Comparison of ENCODE assay signal across 11 cellular contexts in genomic region chr14:105060751-105061427, GRCh38. TPM values are rescaled to one million over a fixed set of nuclear protein-coding genes. Genes with fewer than 3 reads are reported as not detected.
DNase-seq lines count a peak whose midpoint lies in the region; ATAC-seq, FAIRE-seq and TF ChIP-seq lines count a peak whose summit lies in the region.
"Had no signal": no experiment of that assay in that cellular context is flagged by ENCODE, and none has a peak within 500 bp of the region (broad histone marks: within the 10 kb centered on the region; RNA-seq: fewer than 3 reads in every experiment).

No MANE protein-coding gene starts in this region.

- H4K5ac ChIP-seq in mesendoderm (ENCODE audit: low read length) = no peak overlapping the region

- H3K27ac Mint-ChIP-seq in IgD-negative memory B cell = peak overlapping the region; percentile 92 to 97 (median 97)
- peak overlapping the region; percentile 94 for H3K27ac Mint-ChIP-seq in activated T-cell treated with anti-CD3 and anti-CD28 coated beads, Interleukin-2, amount 50 U/mL, for 24 hours

- no peaks in the 10 kb centered on the region for H3K79me2 ChIP-seq in mesendoderm (ENCODE audit: control insufficient read depth, insufficient read depth, low read length)

- no peaks in the 10 kb centered on the region for H3K9me3 ChIP-seq in right cardiac atrium (ENCODE audit: control insufficient read depth, low read length)

- DNase-seq in activated T-cell treated with anti-CD3 and anti-CD28 coated beads, Interleukin-2, amount 50 U/mL, for 24 hours = peak; percentile 73
- DNase-seq in right cardiac atrium (peak in 2 of 3 donors; percentile 75 to 77), mesendoderm (no peak), NCI-H2171 (lab: John Stamatoyannopoulos, UW) (no peak), H54 (ENCODE audit: insufficient read length, low spot score) (no peak)
- peak; percentile 70 for DNase-seq in stimulated activated naive CD8-positive, alpha-beta T cell treated with anti-CD3 and anti-CD28 coated beads, Interleukin-15, Interleukin-2, amounts not matched to agents 100 U/mL and 50 U/mL, for 24 hours

- no peak for TF ChIP-seq POLR2A in H54 (IDR thresholded peaks at IDR 0.05; ENCODE audit: low read depth, low read length)

- ATAC-seq in right cardiac atrium (peak; percentile 5 to 22), GM19397 (IDR thresholded peaks at IDR 0.05; ENCODE audit: unreplicated experiment) (no peak)
- no peak for ATAC-seq in stimulated activated naive CD8-positive, alpha-beta T cell treated with anti-CD3 and anti-CD28 coated beads, Interleukin-15, Interleukin-2, amounts not matched to agents 100 U/mL and 50 U/mL, for 24 hours
- ATAC-seq: HCT116 had no signal

- H3K9ac ChIP-seq in mesendoderm (ENCODE audit: low read length) = no peak overlapping the region

- intact Hi-C loops in right cardiac atrium (cut with DNase I) = no loop called here

- H3K27me3 ChIP-seq in right cardiac atrium (ENCODE audit: control insufficient read depth, insufficient read depth) = no peaks in the 10 kb centered on the region
- H3K27me3 ChIP-seq in mesendoderm (ENCODE audit: insufficient read depth, low read length, poor library complexity) = peaks cover 6% of the 10 kb centered on the region

- no peak overlapping the region for H2BK120ac ChIP-seq in mesendoderm (ENCODE audit: low read depth, low read length)

- no peak overlapping the region for H3K23ac ChIP-seq in mesendoderm (ENCODE audit: low read length)

- no peak overlapping the region for H3K18ac ChIP-seq in mesendoderm (ENCODE audit: low read length)

- no peak overlapping the region for H3K4me2 ChIP-seq in mesendoderm (ENCODE audit: low read length)

- no peak overlapping the region for H2BK5ac ChIP-seq in mesendoderm (ENCODE audit: low read length)

- H3K4me1 ChIP-seq in right cardiac atrium (ENCODE audit: control insufficient read depth, insufficient read depth, low read length) (peaks cover 8% of the 10 kb centered on the region), mesendoderm (ENCODE audit: control insufficient read depth, low read depth, low read length) (no peaks in the 10 kb centered on the region)

- 53% methylated on average over 30 of the region's 30 CpGs for WGBS in right cardiac atrium
- no CpG with 5 or more reads among the region's 30 CpGs for WGBS in mesendoderm (ENCODE audit: extremely low coverage, insufficient coverage, low lambda C conversion rate)

- H3K9me3 Mint-ChIP-seq in IgD-negative memory B cell = no peaks in the 10 kb centered on the region
- no peaks in the 10 kb centered on the region for H3K9me3 Mint-ChIP-seq in activated T-cell treated with anti-CD3 and anti-CD28 coated beads, Interleukin-2, amount 50 U/mL, for 24 hours

- H4K8ac ChIP-seq in mesendoderm (ENCODE audit: low read depth, low read length) = no peak overlapping the region

- H3K56ac ChIP-seq in mesendoderm (ENCODE audit: low read length) = no peak overlapping the region

- H3K36me3 ChIP-seq in mesendoderm (ENCODE audit: control insufficient read depth, insufficient read depth, low read length) = no peaks in the 10 kb centered on the region

- H3K4me3 Mint-ChIP-seq in IgD-negative memory B cell = peak overlapping the region; percentile 90 to 99 (median 95)
- H3K4me3 Mint-ChIP-seq in activated T-cell treated with anti-CD3 and anti-CD28 coated beads, Interleukin-2, amount 50 U/mL, for 24 hours = peak overlapping the region; percentile 90

- H3K79me1 ChIP-seq in mesendoderm (ENCODE audit: low read length) = no peaks in the 10 kb centered on the region

- H2BK15ac ChIP-seq in mesendoderm (replicated peaks; ENCODE audit: low read depth) = no peak overlapping the region

- peaks cover 28 to 37% (median 32%) of the 10 kb centered on the region in 3 donors for H3K4me1 Mint-ChIP-seq in IgD-negative memory B cell
- H3K4me1 Mint-ChIP-seq in activated T-cell treated with anti-CD3 and anti-CD28 coated beads, Interleukin-2, amount 50 U/mL, for 24 hours (ENCODE audit: low read depth) = peaks cover 72% of the 10 kb centered on the region

- peak overlapping the region; percentile 30 for H3K27ac ChIP-seq in right cardiac atrium (ENCODE audit: low read length)
- H3K27ac ChIP-seq in mesendoderm (ENCODE audit: low read depth, low read length) = no peak overlapping the region
- H3K27ac ChIP-seq: SK-N-MC had no signal

- H3K4me3 ChIP-seq in right cardiac atrium (ENCODE audit: low read length) (no peak overlapping the region), mesendoderm (ENCODE audit: low read length) (no peak overlapping the region)
- H3K4me3 ChIP-seq: SK-N-MC had no signal

- peaks cover 3% of the 10 kb centered on the region for H3K36me3 Mint-ChIP-seq in IgD-negative memory B cell
- H3K36me3 Mint-ChIP-seq in activated T-cell treated with anti-CD3 and anti-CD28 coated beads, Interleukin-2, amount 50 U/mL, for 24 hours (ENCODE audit: low read depth) = peaks cover 64% of the 10 kb centered on the region

- H2AK5ac ChIP-seq in mesendoderm (ENCODE audit: low read length) = no peak overlapping the region

- H3K4ac ChIP-seq in mesendoderm (ENCODE audit: low read depth, low read length) = no peak overlapping the region

- no peaks in the 10 kb centered on the region for H3K27me3 Mint-ChIP-seq in IgD-negative memory B cell
- H3K27me3 Mint-ChIP-seq in activated T-cell treated with anti-CD3 and anti-CD28 coated beads, Interleukin-2, amount 50 U/mL, for 24 hours = no peaks in the 10 kb centered on the region

- FAIRE-seq in H54 (lab: Jason Lieb, UNC) = no peak

RNA-seq across cellular contexts. Expression of gene GPR132, which starts 4.3 kb away (rescaled TPM):
- polyA plus RNA-seq in IgD-negative memory B cell (37.2 TPM), right cardiac atrium (0.32 TPM)
- under 1 TPM; 0.62 to 0.80 (median 0.73) TPM for total RNA-seq in right cardiac atrium
- not detected for polyA plus RNA-seq in mesendoderm (2013, experiment 1 of 2)
- polyA plus RNA-seq in mesendoderm (2013, experiment 2 of 2) = not detected
- polyA plus RNA-seq: fibroblast of lung had no signal

RNA-seq across cellular contexts. Expression of gene CDCA4, which starts 40.0 kb away (rescaled TPM):
- 11.4 TPM for polyA plus RNA-seq in IgD-negative memory B cell
- total RNA-seq in right cardiac atrium = 1 to 10 TPM; 2.9 to 3.9 (median 3.3) TPM
- 2.5 TPM for polyA plus RNA-seq in right cardiac atrium
- 41.6 TPM for polyA plus RNA-seq in mesendoderm (2013, experiment 1 of 2)
- 41.5 TPM for polyA plus RNA-seq in mesendoderm (2013, experiment 2 of 2)

Comparison
In these comparisons a context has a peak if more than half of its experiments do, and no peak if none do; other contexts are left out.
1. DNase-seq: peak in activated T-cell treated with anti-CD3 and anti-CD28 coated beads, Interleukin-2, amount 50 U/mL, for 24 hours (single experiment), right cardiac atrium (2 of 3) and stimulated activated naive CD8-positive, alpha-beta T cell treated with anti-CD3 and anti-CD28 coated beads, Interleukin-15, Interleukin-2, amounts not matched to agents 100 U/mL and 50 U/mL, for 24 hours (single experiment); none in mesendoderm (single experiment), NCI-H2171 (single experiment) and H54 (single experiment).
2. ATAC-seq: peak in right cardiac atrium (2 of 2); none in stimulated activated naive CD8-positive, alpha-beta T cell treated with anti-CD3 and anti-CD28 coated beads, Interleukin-15, Interleukin-2, amounts not matched to agents 100 U/mL and 50 U/mL, for 24 hours (single experiment) and GM19397 (single experiment).
3. RNA of gene GPR132, which starts 4.3 kb away (polyA plus RNA-seq): 37.2 TPM in IgD-negative memory B cell (single experiment); 0.32 TPM in right cardiac atrium (single experiment); every median in the first group is over 10 times any median in the second.